ENCODE assay signal across 8 cellular contexts in genomic region chr16:11224096-11224893, GRCh38.
DNase-seq lines count a peak whose midpoint lies in the region; ATAC-seq and TF ChIP-seq lines count a peak whose summit lies in the region.

No MANE protein-coding gene starts in this region.

- peak overlapping the region; percentile 83 for H3K4me3 Mint-ChIP-seq in activated naive CD4-positive, alpha-beta T cell treated with anti-CD3 and anti-CD28 coated beads, Interleukin-2, amount 50 U/mL, for 24 hours
- peak overlapping the region; percentile 73 to 83 for H3K4me3 Mint-ChIP-seq in stimulated activated naive B cell treated with anti-CD40 and anti-IgM and Interleukin-4, amounts not matched to agents 10 μg/mL and 1 μg/mL and 100 μg/mL, for 72 hours

- H3K36me3 Mint-ChIP-seq in activated naive CD4-positive, alpha-beta T cell treated with anti-CD3 and anti-CD28 coated beads, Interleukin-2, amount 50 U/mL, for 24 hours: no peaks in the 10 kb centered on the region
- H3K36me3 Mint-ChIP-seq in stimulated activated naive B cell treated with anti-CD40 and anti-IgM and Interleukin-4, amounts not matched to agents 10 μg/mL and 1 μg/mL and 100 μg/mL, for 72 hours: no peaks in the 10 kb centered on the region

- peaks cover 52% of the 10 kb centered on the region for H3K4me1 Mint-ChIP-seq in activated naive CD4-positive, alpha-beta T cell treated with anti-CD3 and anti-CD28 coated beads, Interleukin-2, amount 50 U/mL, for 24 hours
- peaks cover 36 to 51% of the 10 kb centered on the region in 2 donors for H3K4me1 Mint-ChIP-seq in stimulated activated naive B cell treated with anti-CD40 and anti-IgM and Interleukin-4, amounts not matched to agents 10 μg/mL and 1 μg/mL and 100 μg/mL, for 72 hours

- H3K9me3 Mint-ChIP-seq in activated naive CD4-positive, alpha-beta T cell treated with anti-CD3 and anti-CD28 coated beads, Interleukin-2, amount 50 U/mL, for 24 hours: no peaks in the 10 kb centered on the region
- no peaks in the 10 kb centered on the region for H3K9me3 Mint-ChIP-seq in stimulated activated naive B cell treated with anti-CD40 and anti-IgM and Interleukin-4, amounts not matched to agents 10 μg/mL and 1 μg/mL and 100 μg/mL, for 72 hours

- no peaks in the 10 kb centered on the region for H3K36me3 ChIP-seq in brain microvascular endothelial cell (replicated peaks)

- ATAC-seq in GM21723 (IDR thresholded peaks at IDR 0.05; ENCODE audit: unreplicated experiment): peak; percentile 56
- peak; percentile 68 to 73 for ATAC-seq in stimulated activated naive B cell treated with anti-CD40 and anti-IgM and Interleukin-4, amounts not matched to agents 10 μg/mL and 1 μg/mL and 100 μg/mL, for 72 hours (replicated peaks)

- H3K4me3 ChIP-seq in brain microvascular endothelial cell (ENCODE audit: low read depth, low read length): no peak overlapping the region

- no peak overlapping the region for H3K27ac ChIP-seq in brain microvascular endothelial cell

- TF ChIP-seq CTCF in brain microvascular endothelial cell (IDR thresholded peaks at IDR 0.05; ENCODE audit: low read depth, low read length, missing control alignments): no peak

- no peaks in the 10 kb centered on the region for H3K27me3 ChIP-seq in brain microvascular endothelial cell (replicated peaks)

- in situ Hi-C loops in brain microvascular endothelial cell (cut with HindIII; ENCODE audit: low pct_ligation_motif_present, low sequenced_read_pairs): no loop called here

- no peaks in the 10 kb centered on the region for H3K27me3 Mint-ChIP-seq in activated naive CD4-positive, alpha-beta T cell treated with anti-CD3 and anti-CD28 coated beads, Interleukin-2, amount 50 U/mL, for 24 hours
- no peaks in the 10 kb centered on the region for H3K27me3 Mint-ChIP-seq in stimulated activated naive B cell treated with anti-CD40 and anti-IgM and Interleukin-4, amounts not matched to agents 10 μg/mL and 1 μg/mL and 100 μg/mL, for 72 hours

- DNase-seq in Ammon's horn (ENCODE audit: low spot score) (peak; percentile 61), SW480 (ENCODE audit: low spot score) (peak; percentile 20), medulla oblongata (ENCODE audit: extremely low spot score) (peak; percentile 21), brain microvascular endothelial cell (no peak), SIG-M5 treated with dmso at 0.1 percent for 504 hours (lab: John Stamatoyannopoulos, UW; ENCODE audit: unreplicated experiment) (no peak)
- DNase-seq in stimulated activated naive B cell treated with anti-CD40 and anti-IgM and Interleukin-4, amounts not matched to agents 10 μg/mL and 1 μg/mL and 100 μg/mL, for 72 hours: peak; percentile 67

- H3K27ac Mint-ChIP-seq in activated naive CD4-positive, alpha-beta T cell treated with anti-CD3 and anti-CD28 coated beads, Interleukin-2, amount 50 U/mL, for 24 hours: peak overlapping the region; percentile 99
- peak overlapping the region; percentile 98 for H3K27ac Mint-ChIP-seq in stimulated activated naive B cell treated with anti-CD40 and anti-IgM and Interleukin-4, amounts not matched to agents 10 μg/mL and 1 μg/mL and 100 μg/mL, for 72 hours

Comparison
In these comparisons a context has a peak if more than half of its experiments do, and no peak if none do; other contexts are left out.
1. DNase-seq: peak in Ammon's horn (single experiment), SW480 (single experiment), medulla oblongata (single experiment) and stimulated activated naive B cell treated with anti-CD40 and anti-IgM and Interleukin-4, amounts not matched to agents 10 μg/mL and 1 μg/mL and 100 μg/mL, for 72 hours (single experiment); none in brain microvascular endothelial cell (single experiment) and SIG-M5 treated with dmso at 0.1 percent for 504 hours (single experiment).